In the genomic region with DNA sequence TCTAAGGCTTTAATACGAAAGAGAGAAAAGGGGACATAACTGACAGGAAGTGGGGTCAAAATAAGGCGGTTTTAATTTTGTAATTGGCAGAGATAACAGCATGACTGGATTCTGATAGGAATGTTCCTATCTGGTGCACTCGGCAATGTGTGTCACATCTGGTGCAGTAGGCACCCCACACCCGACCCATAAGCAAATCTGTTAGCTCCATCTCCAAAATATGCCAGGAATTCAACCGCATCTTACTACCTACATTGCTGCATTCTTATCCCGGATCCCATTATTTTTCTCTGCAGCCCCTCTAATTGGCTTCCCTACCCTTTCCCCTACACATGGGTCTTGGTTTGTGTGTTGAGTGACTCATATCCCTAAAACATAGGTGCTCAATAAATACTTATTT, we compare ENCODE assay signal across 25 cellular contexts. TPM values are rescaled to one million over a fixed set of nuclear protein-coding genes. Genes with fewer than 3 reads are reported as not detected.
"Had no signal": no experiment of that assay in that cellular context is flagged by ENCODE, and none has a peak within 500 bp of the region (broad histone marks: within the 10 kb centered on the region; RNA-seq: fewer than 3 reads in every experiment).

No MANE protein-coding gene starts in this region.

- H3K79me2 ChIP-seq: parathyroid adenoma had no signal

- H3K9ac ChIP-seq: parathyroid adenoma had no signal

- H3K27ac ChIP-seq: body of pancreas, esophagus squamous epithelium, foreskin keratinocyte, parathyroid adenoma, right lobe of liver, stomach, testis had no signal

- H3K4me3 ChIP-seq: body of pancreas, esophagus squamous epithelium, lung, right lobe of liver, smooth muscle cell, stomach, testis had no signal

- H3K4me1 ChIP-seq: body of pancreas, esophagus squamous epithelium, foreskin keratinocyte, parathyroid adenoma, right lobe of liver, stomach, testis had no signal

- H3K27me3 ChIP-seq: body of pancreas, right lobe of liver, stomach, testis had no signal

- H3K36me3 ChIP-seq: esophagus squamous epithelium, right lobe of liver, stomach had no signal

- DNase-seq: activated CD4-positive, alpha-beta T cell treated with anti-CD3 and anti-CD28 coated beads, Interleukin-2, amount 10 ng/mL, durations not matched to agents 24 days and 14 days; activated CD4-positive, CD25-positive, alpha-beta regulatory T cell; activated CD8-positive, alpha-beta T cell treated with anti-CD3 and anti-CD28 coated beads for 36 hours; activated naive CD4-positive, alpha-beta T cell; activated naive CD8-positive, alpha-beta T cell treated with anti-CD3 and anti-CD28 coated beads for 36 hours; activated T-cell treated with anti-CD3 and anti-CD28 coated beads, Interleukin-2, amount 50 U/mL, for 1 hour; amygdala; body of pancreas; effector memory CD8-positive, alpha-beta T cell; esophagus squamous epithelium; foreskin keratinocyte; hypothalamus; kidney; right lobe of liver; stimulated activated CD4-positive, alpha-beta T cell treated with anti-CD3 and anti-CD28 coated beads, Interleukin-4, amount 100 ng/mL, for 24 hours; stomach; testis had no signal

- H3K4me2 ChIP-seq: smooth muscle cell had no signal

RNA-seq across cellular contexts. Expression of a gene that starts 50.1 kb away (rescaled TPM):
- total RNA-seq: activated CD4-positive, alpha-beta T cell treated with anti-CD3 and anti-CD28 coated beads, Interleukin-2, amount 10 ng/mL, durations not matched to agents 24 days and 14 days; activated CD8-positive, alpha-beta T cell treated with anti-CD3 and anti-CD28 coated beads for 36 hours; activated naive CD8-positive, alpha-beta T cell treated with anti-CD3 and anti-CD28 coated beads for 36 hours; activated T-helper 17 cell treated with anti-CD3 and anti-CD28 coated beads, Interleukin-2, amount 50 U/mL, for 72 hours; body of pancreas; cardiac septum; dermis microvascular lymphatic vessel endothelial cell; esophagus squamous epithelium; foreskin keratinocyte; kidney; left lobe of liver; lung; mesothelial cell of epicardium; right lobe of liver; smooth muscle cell; stomach had no signal
- polyA plus RNA-seq: foreskin keratinocyte, lung, smooth muscle cell, stomach had no signal
